Comparison of ENCODE assay signal across 9 cellular contexts in genomic region chr18:8389391-8390340, GRCh38.
DNase-seq lines count a peak whose midpoint lies in the region; ATAC-seq and TF ChIP-seq lines count a peak whose summit lies in the region.
"Had no signal": no experiment of that assay in that cellular context is flagged by ENCODE, and none has a peak within 500 bp of the region (broad histone marks: within the 10 kb centered on the region; RNA-seq: fewer than 3 reads in every experiment).

No MANE protein-coding gene starts in this region.

- peaks cover 54% of the 10 kb centered on the region for H3K36me3 Mint-ChIP-seq in osteocyte (ENCODE audit: unreplicated experiment)
- H3K36me3 Mint-ChIP-seq: memory B cell had no signal

- H3K27ac ChIP-seq in WERI-Rb-1 (0 out of 2 replicates have a peak overlapping the region, but pooled peaks have one; percentile 22), foreskin keratinocyte (no peak overlapping the region)

- ATAC-seq in GM18519 (IDR thresholded peaks at IDR 0.05; ENCODE audit: low FRiP score, unreplicated experiment) (peak; percentile 69), foreskin keratinocyte (peak; percentile 88), HG02852 (IDR thresholded peaks at IDR 0.05; ENCODE audit: unreplicated experiment) (no peak), GM18511 (IDR thresholded peaks at IDR 0.05; ENCODE audit: unreplicated experiment) (no peak)

- H3K27ac Mint-ChIP-seq in osteocyte (ENCODE audit: unreplicated experiment): no peak overlapping the region
- H3K27ac Mint-ChIP-seq: memory B cell had no signal

- H3K27me3 ChIP-seq in WERI-Rb-1 (ENCODE audit: insufficient read depth, low read depth, severe bottlenecking) (no peaks in the 10 kb centered on the region), foreskin keratinocyte (no peaks in the 10 kb centered on the region)

- no peaks in the 10 kb centered on the region for H3K27me3 Mint-ChIP-seq in osteocyte (ENCODE audit: unreplicated experiment)

- no peaks in the 10 kb centered on the region for H3K36me3 ChIP-seq in WERI-Rb-1

- H3K9me3 ChIP-seq in WERI-Rb-1 (ENCODE audit: severe bottlenecking): no peaks in the 10 kb centered on the region

- no peaks in the 10 kb centered on the region for H3K9me3 Mint-ChIP-seq in osteocyte (ENCODE audit: unreplicated experiment)
- H3K9me3 Mint-ChIP-seq: memory B cell had no signal

- no peak overlapping the region for H3K4me3 ChIP-seq in WERI-Rb-1 (ENCODE audit: low read depth, low read length)

- TF ChIP-seq CTCF in WERI-Rb-1 (IDR thresholded peaks at IDR 0.05; ENCODE audit: low read depth, low read length) (peak; percentile 83), foreskin keratinocyte (conservative IDR thresholded peaks at IDR 0.05) (peak; percentile 85), osteocyte (IDR thresholded peaks at IDR 0.05) (peak; percentile 92)

- H3K4me1 ChIP-seq in foreskin keratinocyte: no peaks in the 10 kb centered on the region

- H3K4me3 Mint-ChIP-seq in osteocyte (ENCODE audit: unreplicated experiment): no peak overlapping the region
- H3K4me3 Mint-ChIP-seq: memory B cell had no signal

- H3K4me1 Mint-ChIP-seq in osteocyte (ENCODE audit: unreplicated experiment): no peaks in the 10 kb centered on the region
- H3K4me1 Mint-ChIP-seq: memory B cell had no signal

- DNase-seq in AG20443 (ENCODE audit: low spot score) (peak; percentile 84), NCI-H146 treated with DMSO at 0.1 percent for 48 hours (lab: John Stamatoyannopoulos, UW; ENCODE audit: unreplicated experiment) (peak; percentile 74), WERI-Rb-1 (peak; percentile 90), foreskin keratinocyte (peak; percentile 17 to 50), osteocyte (ENCODE audit: extremely low spot score, unreplicated experiment) (no peak)

Comparison
In these comparisons a context has a peak if more than half of its experiments do, and no peak if none do; other contexts are left out.
1. ATAC-seq: peak in GM18519 (single experiment) and foreskin keratinocyte (single experiment); none in HG02852 (single experiment) and GM18511 (single experiment).
2. Peak in every context shown above with its lines, with median percentiles within 50 percentile points of each other: CTCF ChIP-seq.